In genomic region chr4:30939684-30940083, GRCh38 we compare ENCODE assay signal across 22 cellular contexts.
"Had no signal": no experiment of that assay in that cellular context is flagged by ENCODE, and none has a peak within 500 bp of the region (broad histone marks: within the 10 kb centered on the region; RNA-seq: fewer than 3 reads in every experiment).

No MANE protein-coding gene starts in this region.

- H3K9me3 ChIP-seq: esophagus muscularis mucosa, heart right ventricle, lower lobe of right lung, mucosa of descending colon, neutrophil, pancreas, right lobe of liver, transverse colon, upper lobe of right lung, uterus had no signal

- H3K4me3 ChIP-seq: esophagus muscularis mucosa, heart right ventricle, lower lobe of right lung, mucosa of descending colon, pancreas, right lobe of liver, transverse colon, upper lobe of right lung, uterus had no signal

- H3K27ac ChIP-seq: esophagus muscularis mucosa, heart right ventricle, lower lobe of right lung, neutrophil, pancreas, right lobe of liver, upper lobe of right lung, uterus had no signal

- H3K27me3 ChIP-seq: esophagus muscularis mucosa, heart right ventricle, neutrophil, pancreas, right lobe of liver, transverse colon, upper lobe of right lung, uterus had no signal

- DNase-seq: effector CD8-positive, alpha-beta T cell; endodermal cell; glutamatergic neuron; heart right ventricle; hippocampal formation; immature natural killer cell; islet precursor cell; left ventricle myocardium superior; lower lobe of right lung; naive B cell; pancreas; right lobe of liver; stimulated activated CD4-positive, alpha-beta T cell treated with anti-CD3 and anti-CD28 coated beads, Interleukin-15, amount 100 ng/mL, for 24 hours; stimulated activated CD4-positive, alpha-beta T cell treated with anti-CD3 and anti-CD28 coated beads, Interleukin-2, amount 100 ng/mL, for 48 hours; stimulated activated naive B cell treated with anti-CD40 and anti-IgM and Interleukin-4, amounts not matched to agents 10 μg/mL and 1 μg/mL and 100 μg/mL, for 72 hours; transverse colon; upper lobe of right lung; uterus had no signal

- H3K4me1 ChIP-seq: lower lobe of right lung, pancreas, right lobe of liver, upper lobe of right lung, uterus had no signal

- H3K36me3 ChIP-seq: esophagus muscularis mucosa, heart right ventricle, lower lobe of right lung, neutrophil, pancreas, right lobe of liver, transverse colon, upper lobe of right lung, uterus had no signal

- ATAC-seq: lower lobe of right lung; natural killer cell treated with Interleukin-12 subunit alpha and Interleukin-12 subunit beta and Interleukin-15 and Interleukin-18, amount 100 ng/mL, for 72 hours; pancreas; right lobe of liver; stimulated activated naive B cell treated with anti-CD40 and anti-IgM and Interleukin-4, amounts not matched to agents 10 μg/mL and 1 μg/mL and 100 μg/mL, for 72 hours; upper lobe of right lung had no signal
